In genomic region chr1:202810615-202811295, GRCh38 we compare ENCODE assay signal across 8 cellular contexts. TPM values are rescaled to one million over a fixed set of nuclear protein-coding genes. Genes with fewer than 3 reads are reported as not detected.
DNase-seq lines count a peak whose midpoint lies in the region; TF ChIP-seq lines count a peak whose summit lies in the region.

TSS of gene PCAT6 (plus strand) at chr1:202810954.

- H3K4me2 ChIP-seq in neural cell (ENCODE audit: low read length): peak within 1 kb of the TSS; percentile 87

- H4K20me1 ChIP-seq in neural cell (ENCODE audit: insufficient read depth): no peaks in the 10 kb centered on the region

- no peaks in the 10 kb centered on the region for H3K9me3 ChIP-seq in neural cell (ENCODE audit: low read length)

- H3K79me2 ChIP-seq in neural cell (replicated peaks; ENCODE audit: insufficient read depth, low read length): peaks cover 47% of the 10 kb centered on the region

- H3K27me3 Mint-ChIP-seq in stimulated activated naive CD8-positive, alpha-beta T cell treated with anti-CD3 and anti-CD28 coated beads, Interleukin-15, Interleukin-2, amounts not matched to agents 100 ng/mL and 50 ng/mL, for 24 hours: peaks cover 5% of the 10 kb centered on the region

- no peaks in the 10 kb centered on the region for H3K9me3 Mint-ChIP-seq in stimulated activated naive CD8-positive, alpha-beta T cell treated with anti-CD3 and anti-CD28 coated beads, Interleukin-15, Interleukin-2, amounts not matched to agents 100 ng/mL and 50 ng/mL, for 24 hours

- H3K27ac Mint-ChIP-seq in stimulated activated naive CD8-positive, alpha-beta T cell treated with anti-CD3 and anti-CD28 coated beads, Interleukin-15, Interleukin-2, amounts not matched to agents 100 ng/mL and 50 ng/mL, for 24 hours: peak within 1 kb of the TSS; percentile 58

- peak within 1 kb of the TSS; percentile 78 for H3K4me3 Mint-ChIP-seq in stimulated activated naive CD8-positive, alpha-beta T cell treated with anti-CD3 and anti-CD28 coated beads, Interleukin-15, Interleukin-2, amounts not matched to agents 100 ng/mL and 50 ng/mL, for 24 hours

- no peaks in the 10 kb centered on the region for H3K36me3 ChIP-seq in neural cell (ENCODE audit: insufficient read depth, low read length)

- no peak for TF ChIP-seq CTCF in fibroblast of villous mesenchyme (IDR thresholded peaks at IDR 0.05; ENCODE audit: insufficient read depth, low read depth, low read length)
- TF ChIP-seq CTCF in neural cell (IDR thresholded peaks at IDR 0.05; ENCODE audit: poor library complexity, severe bottlenecking): no peak

- peak; percentile 94 for DNase-seq in Daoy (ENCODE audit: low read depth)
- DNase-seq in H4 (ENCODE audit: low spot score): peak; percentile 86
- DNase-seq in M059J (ENCODE audit: low read depth): peak; percentile 94
- peak; percentile 95 for DNase-seq in SHP77 treated with DMSO at 0.1 percent for 48 hours (lab: John Stamatoyannopoulos, UW)
- peak; percentile 71 for DNase-seq in activated gamma-delta T cell (lab: John Stamatoyannopoulos, UW)
- peak; percentile 98 for DNase-seq in fibroblast of villous mesenchyme (ENCODE audit: low read depth)

- H3K9ac ChIP-seq in neural cell (ENCODE audit: low read length): peak within 1 kb of the TSS; percentile 99

- H3K27ac ChIP-seq in neural cell (ENCODE audit: low read length): peak within 1 kb of the TSS; percentile 89

- no peaks in the 10 kb centered on the region for H3K9me2 ChIP-seq in neural cell (ENCODE audit: insufficient read depth, low read length)

- peak within 1 kb of the TSS; percentile 91 for H2AFZ ChIP-seq in neural cell (ENCODE audit: low read depth, low read length)

- H3K4me1 Mint-ChIP-seq in stimulated activated naive CD8-positive, alpha-beta T cell treated with anti-CD3 and anti-CD28 coated beads, Interleukin-15, Interleukin-2, amounts not matched to agents 100 ng/mL and 50 ng/mL, for 24 hours (ENCODE audit: low read depth): peaks cover 47% of the 10 kb centered on the region

- TF ChIP-seq EP300 in neural cell (conservative IDR thresholded peaks at IDR 0.05; ENCODE audit: poor library complexity, severe bottlenecking): peak; percentile 40

- H3F3A ChIP-seq in neural cell (ENCODE audit: insufficient read depth, low read length, poor library complexity, severe bottlenecking): no peaks in the 10 kb centered on the region

- H3K36me3 Mint-ChIP-seq in stimulated activated naive CD8-positive, alpha-beta T cell treated with anti-CD3 and anti-CD28 coated beads, Interleukin-15, Interleukin-2, amounts not matched to agents 100 ng/mL and 50 ng/mL, for 24 hours (ENCODE audit: low read depth): no peaks in the 10 kb centered on the region

- H3K4me3 ChIP-seq in fibroblast of villous mesenchyme (ENCODE audit: low read depth, low read length): peak within 1 kb of the TSS; percentile 84
- peak within 1 kb of the TSS; percentile 93 for H3K4me3 ChIP-seq in neural cell (ENCODE audit: low read length)

- no peak for TF ChIP-seq RAD21 in neural cell (conservative IDR thresholded peaks at IDR 0.05)

- no peaks in the 10 kb centered on the region for H3K27me3 ChIP-seq in neural cell (ENCODE audit: insufficient read depth, low read depth, low read length)

TF ChIP-seq in neural cell, 6 proteins besides CTCF, POLR2A, EP300 and RAD21:
- TF ChIP-seq REST (IDR thresholded peaks at IDR 0.05; ENCODE audit: borderline replicate concordance) (peak; percentile 68), MXI1 (conservative IDR thresholded peaks at IDR 0.05; ENCODE audit: poor library complexity, severe bottlenecking) (no peak), TAF1 (IDR thresholded peaks at IDR 0.05; ENCODE audit: low read depth) (peak; percentile 91), POLR2AphosphoS5 (IDR thresholded peaks at IDR 0.05) (peak; percentile 89), SMC3 (conservative IDR thresholded peaks at IDR 0.05; ENCODE audit: poor library complexity) (peak; percentile 45), EZH2 (IDR thresholded peaks at IDR 0.05; ENCODE audit: borderline replicate concordance, insufficient read depth, low read length, poor library complexity, severe bottlenecking) (no peak)

RNA-seq across cellular contexts. Expression of gene PCAT6, which starts in this region (rescaled TPM):
- not detected in 2 replicates for total RNA-seq in Daoy (2014; rRNA removed; shearing (Covaris generic))
- 0.33 and 0.47 TPM in 2 replicates for total RNA-seq in H4 (2014; rRNA removed; shearing (Covaris generic))
- 0.69 TPM in 1 of 2 replicates, not detected in the other for total RNA-seq in M059J (2014; rRNA removed; shearing (Covaris generic))
- total RNA-seq in fibroblast of villous mesenchyme: 0.64 TPM in 1 of 2 replicates, not detected in the other
- polyA plus RNA-seq in neural cell: 0.76 and 1.5 TPM in 2 replicates
- 1.0 TPM in 1 of 2 replicates, not detected in the other for polyA minus RNA-seq in neural cell

Comparison
In these comparisons a context has a peak if more than half of its experiments do, and no peak if none do; other contexts are left out.
1. Peak in every context shown above with its lines: DNase-seq, H3K4me3 ChIP-seq and H3K27ac ChIP-seq.
2. Peak in DNase-seq in Daoy; RNA of the gene not detected or under 1 TPM.
3. Peak in DNase-seq in H4; RNA of the gene not detected or under 1 TPM.
4. Peak in DNase-seq in M059J; RNA of the gene not detected or under 1 TPM.
5. Peak in DNase-seq and H3K4me3 ChIP-seq in fibroblast of villous mesenchyme; RNA of the gene not detected or under 1 TPM.